In the genomic region with DNA sequence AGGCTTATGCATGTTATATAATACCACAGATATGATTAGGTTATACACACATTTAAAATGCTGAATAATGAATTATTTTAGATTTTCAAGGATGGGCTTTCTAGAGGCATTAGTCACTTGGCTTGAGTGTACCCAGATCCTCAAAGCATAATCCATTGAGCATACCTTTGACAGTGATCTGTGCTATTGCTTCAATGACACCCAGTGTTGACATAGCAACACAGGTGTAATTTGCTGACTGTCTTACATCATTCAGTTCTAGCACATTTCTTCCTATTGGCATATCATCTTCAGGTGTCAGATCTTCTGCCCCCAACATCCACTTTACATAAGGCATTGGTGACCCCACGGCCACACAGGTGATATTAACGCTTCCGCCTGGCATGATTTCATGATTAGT, we compare ENCODE assay signal across 23 cellular contexts.
"Had no signal": no experiment of that assay in that cellular context is flagged by ENCODE, and none has a peak within 500 bp of the region (broad histone marks: within the 10 kb centered on the region; RNA-seq: fewer than 3 reads in every experiment).

No MANE protein-coding gene starts in this region.

- H3K27me3 ChIP-seq: cardiac muscle cell had no signal

- H3K4me3 ChIP-seq: cardiac muscle cell, SK-N-MC had no signal

- ATAC-seq: activated CD8-positive, alpha-beta memory T cell treated with anti-CD3 and anti-CD28 coated beads, Interleukin-2, amount 10 ng/mL, durations not matched to agents 7 days and 5 days; activated T-cell treated with anti-CD3 and anti-CD28 coated beads, Interleukin-2, amount 50 U/mL, for 4 hours; T-cell had no signal

- FAIRE-seq: astrocyte, TTC549 had no signal

- DNase-seq: activated B cell treated with CpG ODN at 0.5 μM for 24 hours; activated CD4-positive, alpha-beta T cell treated with anti-CD3 and anti-CD28 coated beads for 1 hour; activated CD4-positive, alpha-beta T cell treated with anti-CD3 and anti-CD28 coated beads, Interleukin-2, amount 10 ng/mL, durations not matched to agents 24 days and 14 days; activated CD4-positive, alpha-beta T cell treated with anti-CD3 and anti-CD28 coated beads, Interleukin-2, amount 50 U/mL, for 48 hours; activated CD8-positive, alpha-beta memory T cell treated with anti-CD3 and anti-CD28 coated beads, Interleukin-2, amount 10 ng/mL, durations not matched to agents 7 days and 5 days; activated gamma-delta T cell; activated naive CD4-positive, alpha-beta T cell treated with anti-CD3 and anti-CD28 coated beads for 36 hours; activated T-cell treated with anti-CD3 and anti-CD28 coated beads, Interleukin-2, amount 50 U/mL, for 4 hours; amygdala; KG1; NCI-H1048; NCI-H1694; NCI-H2029; NCI-H446; NCI-H524 treated with DMSO at 0.1 percent for 48 hours; SIG-M5; T-cell; T-helper 2 cell; T1000 had no signal
